17 cellular contexts compared by ENCODE assay signal in the genomic region with DNA sequence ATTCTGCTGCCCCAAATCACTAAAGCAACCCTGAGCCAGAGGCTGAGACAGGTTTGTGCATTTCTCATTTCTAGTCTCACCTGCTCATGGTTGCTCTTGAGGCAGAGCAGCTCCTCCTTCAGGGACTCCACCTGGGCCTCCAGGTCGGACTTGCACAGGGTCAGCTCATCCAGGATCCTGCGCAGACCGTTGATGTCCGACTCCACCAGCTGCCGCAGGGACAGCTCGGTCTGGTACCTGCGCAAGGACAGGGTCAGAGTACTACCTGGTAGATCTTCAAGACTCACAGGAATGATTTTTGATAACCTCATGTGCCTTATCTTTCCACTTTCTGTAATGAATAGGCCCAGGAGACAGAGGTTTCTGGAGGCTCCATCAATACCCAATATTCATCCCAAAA. TPM values are rescaled to one million over a fixed set of nuclear protein-coding genes. Genes with fewer than 3 reads are reported as not detected.
DNase-seq lines count a peak whose midpoint lies in the region; ATAC-seq and TF ChIP-seq lines count a peak whose summit lies in the region.
"Had no signal": no experiment of that assay in that cellular context is flagged by ENCODE, and none has a peak within 500 bp of the region (broad histone marks: within the 10 kb centered on the region; RNA-seq: fewer than 3 reads in every experiment).

No MANE protein-coding gene starts in this region.

- no peak for TF ChIP-seq EP300 in suprapubic skin (IDR thresholded peaks at IDR 0.05)

- peak overlapping the region; percentile 59 for H3K27ac ChIP-seq in suprapubic skin
- H3K27ac ChIP-seq: 22Rv1, A549, C4-2B, GM23248 had no signal

- WGBS in suprapubic skin: 76% methylated on average over 7 of the region's 7 CpGs

- no peaks in the 10 kb centered on the region for H3K9me3 ChIP-seq in suprapubic skin
- H3K9me3 ChIP-seq: A549, Caco-2 had no signal

- no peaks in the 10 kb centered on the region for H3K9me3 Mint-ChIP-seq in natural killer cell treated with Interleukin-12 subunit alpha and Interleukin-12 subunit beta and Interleukin-15 and Interleukin-18, amount 100 ng/mL, for 72 hours
- H3K9me3 Mint-ChIP-seq in natural killer cell: no peaks in the 10 kb centered on the region

- H3K27me3 ChIP-seq in suprapubic skin: no peaks in the 10 kb centered on the region

- no peaks in the 10 kb centered on the region for H3K4me1 Mint-ChIP-seq in natural killer cell treated with Interleukin-12 subunit alpha and Interleukin-12 subunit beta and Interleukin-15 and Interleukin-18, amount 100 ng/mL, for 72 hours (ENCODE audit: low read depth in 2 of 2)
- no peaks in the 10 kb centered on the region for H3K4me1 Mint-ChIP-seq in natural killer cell

- no peaks in the 10 kb centered on the region for H3K36me3 Mint-ChIP-seq in natural killer cell treated with Interleukin-12 subunit alpha and Interleukin-12 subunit beta and Interleukin-15 and Interleukin-18, amount 100 ng/mL, for 72 hours
- no peaks in the 10 kb centered on the region for H3K36me3 Mint-ChIP-seq in natural killer cell

- TF ChIP-seq POLR2A in suprapubic skin (IDR thresholded peaks at IDR 0.05): no peak

- no peak overlapping the region for H3K27ac Mint-ChIP-seq in natural killer cell treated with Interleukin-12 subunit alpha and Interleukin-12 subunit beta and Interleukin-15 and Interleukin-18, amount 100 ng/mL, for 72 hours
- H3K27ac Mint-ChIP-seq in natural killer cell: no peak overlapping the region
- H3K27ac Mint-ChIP-seq: CD4-positive, alpha-beta T cell had no signal

- H3K4me3 Mint-ChIP-seq in natural killer cell treated with Interleukin-12 subunit alpha and Interleukin-12 subunit beta and Interleukin-15 and Interleukin-18, amount 100 ng/mL, for 72 hours: no peak overlapping the region
- no peak overlapping the region for H3K4me3 Mint-ChIP-seq in natural killer cell
- H3K4me3 Mint-ChIP-seq: CD4-positive, alpha-beta T cell had no signal

- TF ChIP-seq CTCF in natural killer cell (IDR thresholded peaks at IDR 0.05) (no peak), suprapubic skin (IDR thresholded peaks at IDR 0.05) (no peak)

- H3K4me3 ChIP-seq in suprapubic skin: peak overlapping the region; percentile 14
- H3K4me3 ChIP-seq: A549, GM23248 had no signal

- H3K36me3 ChIP-seq in suprapubic skin: no peaks in the 10 kb centered on the region

- peaks cover 7% of the 10 kb centered on the region for H3K4me1 ChIP-seq in suprapubic skin
- H3K4me1 ChIP-seq: A549 had no signal

- peak; percentile 32 for DNase-seq in natural killer cell treated with Interleukin-12 subunit alpha and Interleukin-12 subunit beta and Interleukin-15 and Interleukin-18, amount 100 ng/mL, for 72 hours (ENCODE audit: low spot score)
- no peak for DNase-seq in natural killer cell
- DNase-seq in islet precursor cell: peak; percentile 48
- DNase-seq in suprapubic skin (ENCODE audit: low spot score in 2 of 2): no peak
- no peak for DNase-seq in NCI-H1930 (lab: John Stamatoyannopoulos, UW)
- DNase-seq in activated naive CD4-positive, alpha-beta T cell (lab: John Stamatoyannopoulos, UW): no peak
- DNase-seq: AML-193; Caco-2; CD4-positive, alpha-beta T cell; GDM1; GM23248; HCEC 1CT had no signal

- no peak for ATAC-seq in natural killer cell treated with Interleukin-12 subunit alpha and Interleukin-12 subunit beta and Interleukin-15 and Interleukin-18, amount 100 ng/mL, for 72 hours
- ATAC-seq in natural killer cell: no peak
- ATAC-seq in GM21423 (IDR thresholded peaks at IDR 0.05; ENCODE audit: unreplicated experiment): no peak
- ATAC-seq: A549 had no signal

- intact Hi-C loops in natural killer cell (cut with micrococcal nuclease): no loop called here

- peaks cover 17 to 24% of the 10 kb centered on the region in 2 donors for H3K27me3 Mint-ChIP-seq in natural killer cell treated with Interleukin-12 subunit alpha and Interleukin-12 subunit beta and Interleukin-15 and Interleukin-18, amount 100 ng/mL, for 72 hours
- H3K27me3 Mint-ChIP-seq in natural killer cell (ENCODE audit: low read depth in 2 of 2): peaks cover 14 to 24% of the 10 kb centered on the region in 2 donors
- H3K27me3 Mint-ChIP-seq: CD4-positive, alpha-beta T cell had no signal

RNA-seq across cellular contexts. Expression of a gene that starts 1.1 kb away (rescaled TPM):
- total RNA-seq in natural killer cell treated with Interleukin-12 subunit alpha and Interleukin-12 subunit beta and Interleukin-15 and Interleukin-18, amount 100 ng/mL, for 72 hours: not detected
- not detected for total RNA-seq in natural killer cell
- total RNA-seq in suprapubic skin: 100 to 1,000 TPM in 1 of 4 donors, 10 to 100 TPM in 3; 38.5 to 618 (median 84.8) TPM
- total RNA-seq: Caco-2; CD4-positive, alpha-beta T cell; GM23248; HT-29 had no signal

RNA-seq across cellular contexts. Expression of a gene that starts 14.2 kb away (rescaled TPM):
- not detected for total RNA-seq in natural killer cell treated with Interleukin-12 subunit alpha and Interleukin-12 subunit beta and Interleukin-15 and Interleukin-18, amount 100 ng/mL, for 72 hours
- total RNA-seq in natural killer cell (not detected), suprapubic skin (100 to 1,000 TPM in 1 of 4 donors, 10 to 100 TPM in 2, under 1 TPM in 1; 0.56 to 117 (median 22.2) TPM)
- total RNA-seq: Caco-2; CD4-positive, alpha-beta T cell; HT-29 had no signal

RNA-seq across cellular contexts. Expression of a gene that starts 26.7 kb away (rescaled TPM):
- not detected for total RNA-seq in natural killer cell treated with Interleukin-12 subunit alpha and Interleukin-12 subunit beta and Interleukin-15 and Interleukin-18, amount 100 ng/mL, for 72 hours
- total RNA-seq in natural killer cell (not detected), suprapubic skin (100 to 1,000 TPM in 1 of 4 donors, 10 to 100 TPM in 2, not detected in 1; 10.7 to 194 (median 27.9) TPM)
- total RNA-seq: Caco-2; CD4-positive, alpha-beta T cell; HT-29 had no signal

RNA-seq across cellular contexts. Expression of a gene that starts 28.0 kb away (rescaled TPM):
- not detected for total RNA-seq in natural killer cell treated with Interleukin-12 subunit alpha and Interleukin-12 subunit beta and Interleukin-15 and Interleukin-18, amount 100 ng/mL, for 72 hours
- total RNA-seq in natural killer cell: not detected
- 1 to 10 TPM in 1 of 4 donors, under 1 TPM in 1, not detected in 2; 0.53 to 7.1 TPM for total RNA-seq in suprapubic skin
- total RNA-seq: Caco-2; CD4-positive, alpha-beta T cell; GM23248; HT-29 had no signal

RNA-seq across cellular contexts. Expression of a gene that starts 44.4 kb away (rescaled TPM):
- total RNA-seq in natural killer cell treated with Interleukin-12 subunit alpha and Interleukin-12 subunit beta and Interleukin-15 and Interleukin-18, amount 100 ng/mL, for 72 hours: not detected
- not detected for total RNA-seq in natural killer cell
- total RNA-seq in suprapubic skin: 10 to 100 TPM in 1 of 4 donors, 1 to 10 TPM in 2, not detected in 1; 1.6 to 21.6 (median 3.9) TPM
- total RNA-seq: Caco-2; CD4-positive, alpha-beta T cell; GM23248; HT-29 had no signal

Comparison
In these comparisons a context has a peak if more than half of its experiments do, and no peak if none do; other contexts are left out.
1. DNase-seq: peak in natural killer cell treated with Interleukin-12 subunit alpha and Interleukin-12 subunit beta and Interleukin-15 and Interleukin-18, amount 100 ng/mL, for 72 hours (single experiment) and islet precursor cell (single experiment); none in natural killer cell (single experiment), suprapubic skin (0 of 2), NCI-H1930 (0 of 2) and activated naive CD4-positive, alpha-beta T cell (0 of 4).
2. RNA of a gene that starts 1.1 kb away (total RNA-seq): 38.5 to 618 TPM in suprapubic skin; not detected in natural killer cell treated with Interleukin-12 subunit alpha and Interleukin-12 subunit beta and Interleukin-15 and Interleukin-18, amount 100 ng/mL, for 72 hours and not detected in natural killer cell; every median in the first group is over 10 times any median in the second.